3 cellular contexts compared by ENCODE assay signal in the genomic region with DNA sequence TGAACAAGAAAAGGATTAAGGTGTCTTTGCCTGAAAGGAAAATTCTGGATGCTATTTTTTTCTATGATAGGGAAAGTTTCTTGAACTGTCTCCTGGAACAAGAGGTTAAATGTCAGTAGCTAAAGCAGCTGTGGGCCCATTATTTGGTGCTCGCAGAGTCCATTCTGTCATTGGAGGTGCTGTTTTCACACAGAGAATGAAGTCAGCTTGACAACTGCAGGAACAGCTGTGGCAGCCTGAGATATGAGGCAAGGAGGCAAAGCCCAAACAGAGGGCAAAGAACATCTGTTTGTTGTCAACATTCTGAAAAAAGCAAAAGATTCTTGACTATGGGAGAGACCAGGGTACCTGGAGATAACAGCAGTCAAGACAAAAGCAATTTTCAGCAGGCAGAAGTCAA.
TF ChIP-seq lines count a peak whose summit lies in the region.

No MANE protein-coding gene starts in this region.

TF ChIP-seq in liver, 16 proteins besides CTCF, POLR2A, EP300 and RAD21 (continued from another document):
- no peak for TF ChIP-seq REST (IDR thresholded peaks at IDR 0.05)
- TF ChIP-seq, protein P1, sequence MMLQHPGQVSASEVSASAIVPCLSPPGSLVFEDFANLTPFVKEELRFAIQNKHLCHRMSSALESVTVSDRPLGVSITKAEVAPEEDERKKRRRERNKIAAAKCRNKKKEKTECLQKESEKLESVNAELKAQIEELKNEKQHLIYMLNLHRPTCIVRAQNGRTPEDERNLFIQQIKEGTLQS (IDR thresholded peaks at IDR 0.05), result no peak
- no peak for TF ChIP-seq FOXA2 (IDR thresholded peaks at IDR 0.05)
TF ChIP-seq in liver: peak in this region for 1.

TF ChIP-seq in HepG2, 621 proteins besides CTCF, POLR2A, EP300 and RAD21 (continued from another document):
- TF ChIP-seq ZSCAN5A (CRISPR knock-in tag; IDR thresholded peaks at IDR 0.05; ENCODE audit: borderline replicate concordance), result no peak
- no peak for TF ChIP-seq AFF4 (CRISPR knock-in tag; IDR thresholded peaks at IDR 0.05)
- TF ChIP-seq ZNF124 (CRISPR knock-in tag; IDR thresholded peaks at IDR 0.05), result no peak
- TF ChIP-seq ZSCAN30 (CRISPR knock-in tag; IDR thresholded peaks at IDR 0.05), result no peak
- no peak for TF ChIP-seq ZNF776 (CRISPR knock-in tag; IDR thresholded peaks at IDR 0.05)
- no peak for TF ChIP-seq ZNF83 (CRISPR knock-in tag; IDR thresholded peaks at IDR 0.05; ENCODE audit: borderline replicate concordance)
- no peak for TF ChIP-seq MTERF4 (CRISPR knock-in tag; IDR thresholded peaks at IDR 0.05)

TF ChIP-seq in WTC11, 78 proteins besides CTCF, POLR2A, EP300 and RAD21 (continued from another document):
- no peak for TF ChIP-seq ZMAT4 (CRISPR knock-in tag; IDR thresholded peaks at IDR 0.05)
- no peak for TF ChIP-seq ZNF396 (CRISPR knock-in tag; IDR thresholded peaks at IDR 0.05; ENCODE audit: borderline replicate concordance)
- no peak for TF ChIP-seq ATF1 (CRISPR knock-in tag; IDR thresholded peaks at IDR 0.05)
- TF ChIP-seq ATF6 (CRISPR knock-in tag; IDR thresholded peaks at IDR 0.05), result no peak
- TF ChIP-seq ETV6 (CRISPR knock-in tag; IDR thresholded peaks at IDR 0.05), result no peak
- no peak for TF ChIP-seq ZNF671 (CRISPR knock-in tag; IDR thresholded peaks at IDR 0.05)
